26 cellular contexts compared by ENCODE assay signal in the genomic region with DNA sequence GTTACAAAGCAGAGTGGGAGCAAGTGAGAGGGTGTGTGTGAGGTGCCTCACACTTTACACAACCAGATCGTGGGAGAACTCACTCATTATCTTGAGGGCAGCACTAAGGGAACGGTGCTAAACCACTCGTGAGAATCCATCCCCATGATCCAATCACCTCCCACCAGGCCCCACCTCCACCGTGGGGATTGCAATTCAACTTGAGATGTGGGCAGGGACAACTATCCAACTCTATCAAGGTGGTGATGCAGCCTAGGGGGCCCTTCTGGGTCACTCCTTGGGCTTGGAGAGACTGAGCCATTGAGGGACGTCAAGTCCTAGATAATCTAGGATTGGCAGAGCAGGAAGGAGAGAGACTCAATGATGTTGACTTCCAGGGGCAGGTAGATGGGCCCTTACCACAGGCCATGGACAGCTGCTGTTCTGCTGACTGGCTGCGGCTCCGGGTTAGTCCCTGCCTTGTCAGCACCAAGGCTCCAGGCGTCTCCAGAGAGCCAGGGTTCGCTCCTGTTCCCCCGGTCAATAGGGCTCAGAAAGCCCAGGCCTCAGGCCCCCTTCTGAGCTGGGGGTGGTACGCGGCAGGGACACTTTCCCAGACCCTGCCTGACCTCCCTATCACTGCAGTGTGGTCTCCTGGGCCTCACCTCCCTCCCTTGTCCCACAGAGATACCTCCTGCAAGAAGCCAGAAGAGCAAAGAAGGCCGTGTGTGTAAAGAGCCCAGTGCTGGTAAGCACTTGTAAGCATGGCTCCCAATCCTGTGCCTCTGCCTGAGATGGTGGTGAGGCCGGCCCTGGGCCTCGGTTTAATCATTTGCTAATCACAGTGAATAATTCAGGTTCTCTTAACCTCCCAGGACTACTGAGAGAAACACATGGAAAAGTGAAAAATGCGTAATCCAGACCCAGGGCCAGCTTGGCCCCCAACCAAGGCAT.
"Had no signal": no experiment of that assay in that cellular context is flagged by ENCODE, and none has a peak within 500 bp of the region (broad histone marks: within the 10 kb centered on the region; RNA-seq: fewer than 3 reads in every experiment).

No MANE protein-coding gene starts in this region.

- H3K4me3 Mint-ChIP-seq: activated CD4-positive, alpha-beta memory T cell treated with anti-CD3 and anti-CD28 coated beads for 36 hours; activated naive CD8-positive, alpha-beta T cell; activated T-helper 1 cell treated with anti-CD3 and anti-CD28 coated beads, Interleukin-12 subunit alpha, Interleukin-12 subunit beta, Interleukin-2, Interleukin-4 antibody, amounts not matched to agents 30 ng/mL and 10 ng/mL and 1 ng/mL, durations not matched to agents 14 hours and 24 hours and 36 hours; endodermal cell; mesothelial cell of epicardium; naive thymus-derived CD8-positive, alpha-beta T cell; stimulated activated naive B cell treated with anti-CD40 and anti-IgM and Interleukin-4, amounts not matched to agents 10 μg/mL and 1 μg/mL and 100 μg/mL, for 72 hours; T-helper 17 cell had no signal

- H3K27ac Mint-ChIP-seq: activated CD4-positive, alpha-beta memory T cell treated with anti-CD3 and anti-CD28 coated beads for 36 hours; activated naive CD8-positive, alpha-beta T cell; activated T-helper 1 cell treated with anti-CD3 and anti-CD28 coated beads, Interleukin-12 subunit alpha, Interleukin-12 subunit beta, Interleukin-2, Interleukin-4 antibody, amounts not matched to agents 30 ng/mL and 10 ng/mL and 1 ng/mL, durations not matched to agents 14 hours and 24 hours and 36 hours; endodermal cell; mesothelial cell of epicardium; naive thymus-derived CD8-positive, alpha-beta T cell; stimulated activated naive B cell treated with anti-CD40 and anti-IgM and Interleukin-4, amounts not matched to agents 10 μg/mL and 1 μg/mL and 100 μg/mL, for 72 hours; T-helper 17 cell had no signal

- H3K9me3 ChIP-seq: adrenal gland, ascending aorta, breast epithelium, esophagus squamous epithelium, gastroesophageal sphincter, left lung, neutrophil, ovary, sigmoid colon had no signal

- H3K27me3 ChIP-seq: adrenal gland, ascending aorta, breast epithelium, esophagus squamous epithelium, gastroesophageal sphincter, heart left ventricle, left lung, neutrophil, ovary, sigmoid colon had no signal

- H3K27ac ChIP-seq: adrenal gland, ascending aorta, breast epithelium, coronary artery, esophagus squamous epithelium, gastroesophageal sphincter, heart left ventricle, left lung, neutrophil, ovary, sigmoid colon, SK-N-MC had no signal

- H3K9me3 Mint-ChIP-seq: activated CD4-positive, alpha-beta memory T cell treated with anti-CD3 and anti-CD28 coated beads for 36 hours; activated T-helper 1 cell treated with anti-CD3 and anti-CD28 coated beads, Interleukin-12 subunit alpha, Interleukin-12 subunit beta, Interleukin-2, Interleukin-4 antibody, amounts not matched to agents 30 ng/mL and 10 ng/mL and 1 ng/mL, durations not matched to agents 14 hours and 24 hours and 36 hours; endodermal cell; naive thymus-derived CD8-positive, alpha-beta T cell; stimulated activated naive B cell treated with anti-CD40 and anti-IgM and Interleukin-4, amounts not matched to agents 10 μg/mL and 1 μg/mL and 100 μg/mL, for 72 hours had no signal

- H3K36me3 Mint-ChIP-seq: activated CD4-positive, alpha-beta memory T cell treated with anti-CD3 and anti-CD28 coated beads for 36 hours; activated naive CD8-positive, alpha-beta T cell; mesothelial cell of epicardium; naive thymus-derived CD8-positive, alpha-beta T cell had no signal

- H3K4me1 Mint-ChIP-seq: endodermal cell, mesothelial cell of epicardium, T-helper 17 cell had no signal

- H3K36me3 ChIP-seq: adrenal gland, ascending aorta, breast epithelium, esophagus squamous epithelium, gastroesophageal sphincter, heart left ventricle, left lung, neutrophil, ovary, sigmoid colon had no signal

- H3K4me1 ChIP-seq: adrenal gland, ascending aorta, breast epithelium had no signal

- ATAC-seq: gastroesophageal sphincter; naive thymus-derived CD8-positive, alpha-beta T cell; stimulated activated naive B cell treated with anti-CD40 and anti-IgM and Interleukin-4, amounts not matched to agents 10 μg/mL and 1 μg/mL and 100 μg/mL, for 72 hours; T-helper 17 cell had no signal

- DNase-seq: activated CD4-positive, alpha-beta memory T cell treated with anti-CD3 and anti-CD28 coated beads for 36 hours; activated CD4-positive, alpha-beta T cell treated with anti-CD3 and anti-CD28 coated beads for 48 hours; activated CD4-positive, CD25-positive, alpha-beta regulatory T cell; endodermal cell; esophagus squamous epithelium; left lung; naive thymus-derived CD8-positive, alpha-beta T cell; ovary; sigmoid colon; stimulated activated CD4-positive, alpha-beta T cell treated with anti-CD3 and anti-CD28 coated beads, Interleukin-2, amount 100 ng/mL, for 48 hours; stimulated activated CD8-positive, alpha-beta memory T cell treated with anti-CD3 and anti-CD28 coated beads, Interleukin-4, amount 100 ng/mL, for 48 hours; stimulated activated naive B cell treated with anti-CD40 and anti-IgM and Interleukin-4, amounts not matched to agents 10 μg/mL and 1 μg/mL and 100 μg/mL, for 72 hours; SW 1271; T-helper 17 cell had no signal

- H3K4me3 ChIP-seq: adrenal gland, ascending aorta, breast epithelium, coronary artery, esophagus squamous epithelium, gastroesophageal sphincter, heart left ventricle, left lung, ovary, sigmoid colon, SK-N-MC, smooth muscle cell had no signal

- H3K27me3 Mint-ChIP-seq: activated naive CD8-positive, alpha-beta T cell had no signal
